28 cellular contexts compared by ENCODE assay signal in genomic region chr2:176585791-176586190, GRCh38.
"Had no signal": no experiment of that assay in that cellular context is flagged by ENCODE, and none has a peak within 500 bp of the region (broad histone marks: within the 10 kb centered on the region; RNA-seq: fewer than 3 reads in every experiment).

No MANE protein-coding gene starts in this region.

- H3K9me3 Mint-ChIP-seq: activated CD4-positive, alpha-beta memory T cell treated with anti-CD3 and anti-CD28 coated beads for 36 hours; activated CD4-positive, alpha-beta T cell treated with anti-CD3 and anti-CD28 coated beads, Interleukin-2, amount 10 ng/mL, durations not matched to agents 7 days and 5 days; activated T-cell treated with anti-CD3 and anti-CD28 coated beads, Interleukin-2, amount 50 U/mL, for 4 hours had no signal

- H3K27me3 ChIP-seq: MG63 had no signal

- ATAC-seq: activated T-cell treated with anti-CD3 and anti-CD28 coated beads, Interleukin-2, amount 50 U/mL, for 4 hours; PC-3; T-helper 17 cell had no signal

- H3K36me3 ChIP-seq: MG63 had no signal

- H3K9me3 ChIP-seq: MG63 had no signal

- H3K27ac ChIP-seq: KMS-11, VCaP had no signal

- H3K4me3 ChIP-seq: MG63 had no signal

- H3K9ac ChIP-seq: KMS-11 had no signal

- H3K27ac Mint-ChIP-seq: activated CD4-positive, alpha-beta memory T cell treated with anti-CD3 and anti-CD28 coated beads for 36 hours; activated CD4-positive, alpha-beta T cell treated with anti-CD3 and anti-CD28 coated beads, Interleukin-2, amount 10 ng/mL, durations not matched to agents 7 days and 5 days; activated naive CD8-positive, alpha-beta T cell; T-helper 17 cell had no signal

- H3K4me1 Mint-ChIP-seq: T-helper 17 cell had no signal

- H3K4me3 Mint-ChIP-seq: activated CD4-positive, alpha-beta memory T cell treated with anti-CD3 and anti-CD28 coated beads for 36 hours; activated CD4-positive, alpha-beta T cell treated with anti-CD3 and anti-CD28 coated beads, Interleukin-2, amount 10 ng/mL, durations not matched to agents 7 days and 5 days; activated naive CD8-positive, alpha-beta T cell; activated T-cell treated with anti-CD3 and anti-CD28 coated beads, Interleukin-2, amount 50 U/mL, for 4 hours; T-helper 17 cell had no signal

- DNase-seq: activated CD4-positive, alpha-beta memory T cell treated with anti-CD3 and anti-CD28 coated beads for 36 hours; activated CD4-positive, alpha-beta T cell treated with anti-CD3 and anti-CD28 coated beads, Interleukin-2, amount 10 ng/mL, durations not matched to agents 7 days and 5 days; activated CD4-positive, CD25-positive, alpha-beta regulatory T cell; activated CD8-positive, alpha-beta memory T cell treated with anti-CD3 and anti-CD28 coated beads for 24 hours; activated effector memory CD4-positive, alpha-beta T cell treated with anti-CD3 and anti-CD28 coated beads, Interleukin-2, amount 50 U/mL, for 16 hours; activated naive CD4-positive, alpha-beta T cell treated with Interleukin-2 at 50 U/mL for 16 hours; activated T-cell treated with anti-CD3 and anti-CD28 coated beads, Interleukin-2, amount 50 U/mL, for 4 hours; amygdala; cerebellar nuclear complex; MG63; MV-4-11; NCI-H1092 treated with DMSO at 0.1 percent for 48 hours; NCI-H1417 treated with DMSO at 0.1 percent for 48 hours; NCI-H1694; NCI-H2029; NCI-H2107; NCI-H2171 treated with DMSO at 0.1 percent for 48 hours; NCI-H345; NCI-H510A; NCI-H526 treated with DMSO at 0.1 percent for 48 hours; NK-92 treated with Interleukin-12 subunit alpha and Interleukin-12 subunit beta, amount 100 ng/mL, for 24 hours; PC-3; SHP77; T-helper 17 cell; T-helper 9 cell had no signal

- H3K36me3 Mint-ChIP-seq: activated CD4-positive, alpha-beta memory T cell treated with anti-CD3 and anti-CD28 coated beads for 36 hours; activated naive CD8-positive, alpha-beta T cell had no signal

- H3K4me2 ChIP-seq: KMS-11 had no signal
